ENCODE assay signal across 26 cellular contexts in genomic region chr13:30061217-30061616, GRCh38.
"Had no signal": no experiment of that assay in that cellular context is flagged by ENCODE, and none has a peak within 500 bp of the region (broad histone marks: within the 10 kb centered on the region; RNA-seq: fewer than 3 reads in every experiment).

No MANE protein-coding gene starts in this region.

- H3K79me2 ChIP-seq: hepatocyte had no signal

- H3K9me3 Mint-ChIP-seq: central memory CD8-positive, alpha-beta T cell had no signal

- H3K36me3 Mint-ChIP-seq: activated naive CD4-positive, alpha-beta T cell treated with anti-CD3 and anti-CD28 coated beads, Interleukin-2, amount 10 ng/mL, durations not matched to agents 7 days and 5 days; naive B cell had no signal

- H3K27ac Mint-ChIP-seq: activated CD4-positive, alpha-beta memory T cell treated with anti-CD3 and anti-CD28 coated beads for 36 hours; activated CD4-positive, alpha-beta T cell treated with anti-CD3 and anti-CD28 coated beads, Interleukin-2, amount 10 ng/mL, durations not matched to agents 24 days and 14 days; activated naive CD4-positive, alpha-beta T cell treated with anti-CD3 and anti-CD28 coated beads, Interleukin-2, amount 10 ng/mL, durations not matched to agents 7 days and 5 days; activated T-cell treated with anti-CD3 and anti-CD28 coated beads, Interleukin-2, amount 50 U/mL, for 24 hours; dendritic cell treated with granulocyte-macrophage colony-stimulating factor and Interleukin-4, amounts not matched to agents 40 ng/mL and 50 ng/mL, for 4 days; endodermal cell; mesothelial cell of epicardium; naive B cell; T-helper 1 cell treated with Interleukin-12 subunit alpha and Interleukin-12 subunit beta and Interleukin-4 antibody, amounts not matched to agents 30 μg/mL and 1 μg/mL, for 36 hours had no signal

- H3K4me1 ChIP-seq: esophagus muscularis mucosa, gastrocnemius medialis, pancreas, prostate gland, testis, transverse colon had no signal

- H3K4me3 Mint-ChIP-seq: activated CD4-positive, alpha-beta memory T cell treated with anti-CD3 and anti-CD28 coated beads for 36 hours; activated CD4-positive, alpha-beta T cell treated with anti-CD3 and anti-CD28 coated beads, Interleukin-2, amount 10 ng/mL, durations not matched to agents 24 days and 14 days; activated naive CD4-positive, alpha-beta T cell treated with anti-CD3 and anti-CD28 coated beads, Interleukin-2, amount 10 ng/mL, durations not matched to agents 7 days and 5 days; activated T-cell treated with anti-CD3 and anti-CD28 coated beads, Interleukin-2, amount 50 U/mL, for 24 hours; central memory CD8-positive, alpha-beta T cell; dendritic cell treated with granulocyte-macrophage colony-stimulating factor and Interleukin-4, amounts not matched to agents 40 ng/mL and 50 ng/mL, for 4 days; endodermal cell; mesothelial cell of epicardium; naive B cell; T-helper 1 cell treated with Interleukin-12 subunit alpha and Interleukin-12 subunit beta and Interleukin-4 antibody, amounts not matched to agents 30 μg/mL and 1 μg/mL, for 36 hours had no signal

- H2AFZ ChIP-seq: hepatocyte had no signal

- H3K4me2 ChIP-seq: hepatocyte had no signal

- H3K4me1 Mint-ChIP-seq: activated CD4-positive, alpha-beta T cell treated with anti-CD3 and anti-CD28 coated beads, Interleukin-2, amount 10 ng/mL, durations not matched to agents 24 days and 14 days; activated naive CD4-positive, alpha-beta T cell treated with anti-CD3 and anti-CD28 coated beads, Interleukin-2, amount 10 ng/mL, durations not matched to agents 7 days and 5 days; central memory CD8-positive, alpha-beta T cell; endodermal cell; naive B cell had no signal

- H3K36me3 ChIP-seq: esophagus muscularis mucosa, gastrocnemius medialis, pancreas, prostate gland, transverse colon had no signal

- H3K9me3 ChIP-seq: esophagus muscularis mucosa, gastrocnemius medialis, pancreas, prostate gland, testis, transverse colon had no signal

- ATAC-seq: gastrocnemius medialis; left colon; pancreas; stimulated activated naive CD8-positive, alpha-beta T cell treated with anti-CD3 and anti-CD28 coated beads, Interleukin-15, Interleukin-2, amounts not matched to agents 100 U/mL and 50 U/mL, for 24 hours had no signal

- H3K4me3 ChIP-seq: esophagus muscularis mucosa, gastrocnemius medialis, hepatocyte, pancreas, prostate gland, testis, transverse colon had no signal

- FAIRE-seq: bronchial epithelial cell, pancreas had no signal

- DNase-seq: activated CD4-positive, alpha-beta memory T cell treated with anti-CD3 and anti-CD28 coated beads for 36 hours; activated CD4-positive, alpha-beta T cell treated with anti-CD3 and anti-CD28 coated beads, Interleukin-2, amount 10 ng/mL, durations not matched to agents 24 days and 14 days; activated CD4-positive, CD25-positive, alpha-beta regulatory T cell treated with anti-CD3 and anti-CD28 coated beads, Interleukin-2, amount 50 U/mL, for 72 hours; activated CD8-positive, alpha-beta memory T cell treated with anti-CD3 and anti-CD28 coated beads, Interleukin-2, amount 50 U/mL, for 48 hours; activated gamma-delta T cell; activated naive CD4-positive, alpha-beta T cell treated with anti-CD3 and anti-CD28 coated beads, Interleukin-2, amount 10 ng/mL, durations not matched to agents 7 days and 5 days; activated T-cell treated with anti-CD3 and anti-CD28 coated beads, Interleukin-2, amount 50 U/mL, for 24 hours; endodermal cell; gastrocnemius medialis; islet precursor cell; left colon; naive B cell; pancreas; stimulated activated CD4-positive, alpha-beta T cell treated with anti-CD3 and anti-CD28 coated beads, Interleukin-2, amount 100 ng/mL, for 48 hours; stimulated activated naive CD8-positive, alpha-beta T cell treated with anti-CD3 and anti-CD28 coated beads, Interleukin-15, Interleukin-2, amounts not matched to agents 100 U/mL and 50 U/mL, for 24 hours; T-helper 9 cell; testis; transverse colon had no signal

- H3K27ac ChIP-seq: esophagus muscularis mucosa, gastrocnemius medialis, hepatocyte, pancreas, prostate gland, testis, transverse colon had no signal

- H3K27me3 Mint-ChIP-seq: activated T-cell treated with anti-CD3 and anti-CD28 coated beads, Interleukin-2, amount 50 U/mL, for 24 hours had no signal

- H3K27me3 ChIP-seq: esophagus muscularis mucosa, gastrocnemius medialis, hepatocyte, pancreas, testis, transverse colon had no signal
